In genomic region chr12:64445490-64445889, GRCh38 we compare ENCODE assay signal across 31 cellular contexts. TPM values are rescaled to one million over a fixed set of nuclear protein-coding genes. Genes with fewer than 3 reads are reported as not detected.
"Had no signal": no experiment of that assay in that cellular context is flagged by ENCODE, and none has a peak within 500 bp of the region (broad histone marks: within the 10 kb centered on the region; RNA-seq: fewer than 3 reads in every experiment).

No MANE protein-coding gene starts in this region.

- ATAC-seq: activated CD8-positive, alpha-beta memory T cell treated with anti-CD3 and anti-CD28 coated beads, Interleukin-2, amount 10 ng/mL, durations not matched to agents 7 days and 5 days; activated CD8-positive, alpha-beta T cell treated with anti-CD3 and anti-CD28 coated beads, Interleukin-2, amount 10 ng/mL, durations not matched to agents 7 days and 5 days; effector memory CD8-positive, alpha-beta T cell; gastrocnemius medialis; left lung; mucosa of descending colon; sciatic nerve had no signal

- H3K27me3 Mint-ChIP-seq: activated CD4-positive, alpha-beta T cell treated with anti-CD3 and anti-CD28 coated beads, Interleukin-2, amount 10 ng/mL, durations not matched to agents 24 days and 14 days; activated CD8-positive, alpha-beta memory T cell treated with anti-CD3 and anti-CD28 coated beads, Interleukin-2, amount 10 ng/mL, durations not matched to agents 7 days and 5 days; effector memory CD8-positive, alpha-beta T cell; progenitor cell of endocrine pancreas; T-cell had no signal

- H3K4me3 Mint-ChIP-seq: activated CD4-positive, alpha-beta T cell treated with anti-CD3 and anti-CD28 coated beads, Interleukin-2, amount 10 ng/mL, durations not matched to agents 24 days and 14 days; activated CD8-positive, alpha-beta memory T cell treated with anti-CD3 and anti-CD28 coated beads, Interleukin-2, amount 10 ng/mL, durations not matched to agents 7 days and 5 days; activated CD8-positive, alpha-beta T cell treated with anti-CD3 and anti-CD28 coated beads, Interleukin-2, amount 10 ng/mL, durations not matched to agents 7 days and 5 days; effector memory CD8-positive, alpha-beta T cell; nephron; T-cell; T-helper 2 cell treated with Interferon-gamma antibody and Interleukin-4, amounts not matched to agents 5 μg/mL and 100 μg/mL, for 36 hours had no signal

- H3K27ac ChIP-seq: gastrocnemius medialis, left lung, neutrophil, SJCRH30, skin epidermis, stomach, thyroid gland, upper lobe of left lung, vagina had no signal

- H3K27me3 ChIP-seq: gastrocnemius medialis, left lung, neutrophil, SJCRH30, stomach, thyroid gland, upper lobe of left lung, vagina had no signal

- DNase-seq: activated CD4-positive, alpha-beta T cell treated with anti-CD3 and anti-CD28 coated beads, Interleukin-2, amount 10 ng/mL, durations not matched to agents 24 days and 14 days; activated CD4-positive, CD25-positive, alpha-beta regulatory T cell; activated CD8-positive, alpha-beta memory T cell treated with anti-CD3 and anti-CD28 coated beads, Interleukin-2, amount 10 ng/mL, durations not matched to agents 7 days and 5 days; activated CD8-positive, alpha-beta T cell treated with anti-CD3 and anti-CD28 coated beads, Interleukin-2, amount 10 ng/mL, durations not matched to agents 7 days and 5 days; activated effector memory CD4-positive, alpha-beta T cell treated with anti-CD3 and anti-CD28 coated beads, Interleukin-2, amount 50 U/mL, for 16 hours; amygdala; caudate nucleus; cortex of kidney; effector memory CD8-positive, alpha-beta T cell; erythroblast; gastrocnemius medialis; glutamatergic neuron; left lung; mesendoderm; mucosa of descending colon; SJCRH30; stimulated activated CD4-positive, alpha-beta T cell treated with anti-CD3 and anti-CD28 coated beads, Interleukin-12 subunit alpha, Interleukin-12 subunit beta, amount 100 ng/mL, for 4 hours; stimulated activated CD4-positive, alpha-beta T cell treated with anti-CD3 and anti-CD28 coated beads, Interleukin-4, amount 100 ng/mL, for 1 hour; stomach; T-cell; thyroid gland; upper lobe of left lung had no signal

- H3K4me3 ChIP-seq: gastrocnemius medialis, left lung, lung, mucosa of descending colon, SJCRH30, skin epidermis, stomach, thyroid gland, upper lobe of left lung, vagina had no signal

- H3K9me3 ChIP-seq: gastrocnemius medialis, left lung, mucosa of descending colon, neutrophil, SJCRH30, stomach, thyroid gland, upper lobe of left lung, vagina had no signal

- H3K9me3 Mint-ChIP-seq: activated CD4-positive, alpha-beta T cell treated with anti-CD3 and anti-CD28 coated beads, Interleukin-2, amount 10 ng/mL, durations not matched to agents 24 days and 14 days; effector memory CD8-positive, alpha-beta T cell; nephron; T-cell; T-helper 2 cell treated with Interferon-gamma antibody and Interleukin-4, amounts not matched to agents 5 μg/mL and 100 μg/mL, for 36 hours had no signal

- H3K4me1 ChIP-seq: gastrocnemius medialis, left lung, SJCRH30, thyroid gland, upper lobe of left lung had no signal

- H3K27ac Mint-ChIP-seq: activated CD8-positive, alpha-beta T cell treated with anti-CD3 and anti-CD28 coated beads, Interleukin-2, amount 10 ng/mL, durations not matched to agents 7 days and 5 days; effector memory CD8-positive, alpha-beta T cell; nephron; progenitor cell of endocrine pancreas had no signal

RNA-seq across cellular contexts. Expression of gene C12orf56, which starts 54.9 kb away (rescaled TPM):
- total RNA-seq: activated CD4-positive, alpha-beta T cell treated with anti-CD3 and anti-CD28 coated beads, Interleukin-2, amount 10 ng/mL, durations not matched to agents 24 days and 14 days; activated CD8-positive, alpha-beta memory T cell treated with anti-CD3 and anti-CD28 coated beads, Interleukin-2, amount 10 ng/mL, durations not matched to agents 7 days and 5 days; activated CD8-positive, alpha-beta T cell treated with anti-CD3 and anti-CD28 coated beads, Interleukin-2, amount 10 ng/mL, durations not matched to agents 7 days and 5 days; gastrocnemius medialis; left lung; myocyte; SJCRH30; thyroid gland; upper lobe of left lung had no signal
